In genomic region chrX:129956145-129956544, GRCh38 we compare ENCODE assay signal across 18 cellular contexts. TPM values are rescaled to one million over a fixed set of nuclear protein-coding genes. Genes with fewer than 3 reads are reported as not detected.
A peak's percentile ranks its signal among the peaks of the same experiment; 100 is the strongest.
DNase-seq lines count a peak whose midpoint lies in the region; ATAC-seq, FAIRE-seq and TF ChIP-seq lines count a peak whose summit lies in the region.
"Had no signal": no experiment of that assay in that cellular context is flagged by ENCODE, and none has a peak within 500 bp of the region (broad histone marks: within the 10 kb centered on the region; RNA-seq: fewer than 3 reads in every experiment).

No MANE protein-coding gene starts in this region.

- no peaks in the 10 kb centered on the region for H4K20me1 ChIP-seq in hepatocyte (ENCODE audit: insufficient read depth, poor library complexity, severe bottlenecking)

- peak overlapping the region; percentile 71 for H3K4me2 ChIP-seq in hepatocyte

- peaks cover 12 to 14% of the 10 kb centered on the region in 2 donors for H3K4me1 Mint-ChIP-seq in natural killer cell treated with Interleukin-12 subunit alpha and Interleukin-12 subunit beta and Interleukin-15 and Interleukin-18, amount 100 ng/mL, for 72 hours (ENCODE audit: low read depth in 2 of 2)
- peaks cover 16 to 20% of the 10 kb centered on the region in 2 donors for H3K4me1 Mint-ChIP-seq in natural killer cell

- no peak for FAIRE-seq in pancreas (lab: Jason Lieb, UNC)
- FAIRE-seq: TTC549 had no signal

- intact Hi-C loops in natural killer cell (cut with micrococcal nuclease) = no loop called here
- intact Hi-C loops in vagina (cut with DNase I) = no loop called here
- intact Hi-C loops in pancreas (cut with DNase I) = no loop called here

- H3K9me3 Mint-ChIP-seq in natural killer cell treated with Interleukin-12 subunit alpha and Interleukin-12 subunit beta and Interleukin-15 and Interleukin-18, amount 100 ng/mL, for 72 hours = no peaks in the 10 kb centered on the region
- H3K9me3 Mint-ChIP-seq in natural killer cell = peaks cover 2 to 3% of the 10 kb centered on the region in 2 donors

- no peak overlapping the region for H2AFZ ChIP-seq in hepatocyte

- H3K9me2 ChIP-seq in hepatocyte (replicated peaks; ENCODE audit: insufficient read depth) = no peaks in the 10 kb centered on the region

- H3K9ac ChIP-seq in HUES64 (ENCODE audit: low read depth, low read length) = no peak overlapping the region

- peaks cover 15% of the 10 kb centered on the region; the same call in 1 of the 2 replicates for H3K4me1 ChIP-seq in HUES64 (ENCODE audit: insufficient read depth, low read length)
- H3K4me1 ChIP-seq in hepatocyte (ENCODE audit: insufficient read depth) = no peaks in the 10 kb centered on the region
- H3K4me1 ChIP-seq in vagina = peaks cover 11% of the 10 kb centered on the region
- H3K4me1 ChIP-seq in pancreas = no peaks in the 10 kb centered on the region

- H3K9me3 ChIP-seq in HUES64 (ENCODE audit: insufficient read depth, low read depth, low read length) (no peaks in the 10 kb centered on the region), hepatocyte (ENCODE audit: low read depth) (no peaks in the 10 kb centered on the region), vagina (no peaks in the 10 kb centered on the region), pancreas (no peaks in the 10 kb centered on the region)
- H3K9me3 ChIP-seq: MG63 had no signal

- no peak for DNase-seq in natural killer cell treated with Interleukin-12 subunit alpha and Interleukin-12 subunit beta and Interleukin-15 and Interleukin-18, amount 100 ng/mL, for 72 hours (ENCODE audit: low spot score)
- DNase-seq in natural killer cell = no peak
- no peak for DNase-seq in hepatocyte (ENCODE audit: low spot score)
- no peak for DNase-seq in vagina (ENCODE audit: extremely low spot score in 2 of 2)
- DNase-seq in foreskin melanocyte = no peak
- DNase-seq in hippocampal formation (lab: John Stamatoyannopoulos, UW) = no peak
- no peak for DNase-seq in pancreas
- DNase-seq: activated naive CD4-positive, alpha-beta T cell treated with anti-CD3 and anti-CD28 coated beads, Interleukin-2, amount 50 U/mL, for 16 hours; AML-193; effector CD4-positive, alpha-beta T cell; left ventricle myocardium superior; MG63; NCI-H187 treated with DMSO at 0.1 percent for 48 hours; NCI-H524; OCI-M1; retina had no signal

- TF ChIP-seq POLR2A in vagina (IDR thresholded peaks at IDR 0.05) = no peak

- H3K27ac ChIP-seq in HUES64 (ENCODE audit: low read depth, low read length) (no peak overlapping the region), hepatocyte (no peak overlapping the region), vagina (peak overlapping the region; percentile 62), pancreas (no peak overlapping the region)

- no peak for TF ChIP-seq CTCF in natural killer cell (IDR thresholded peaks at IDR 0.05)
- no peak for TF ChIP-seq CTCF in hepatocyte (IDR thresholded peaks at IDR 0.05; ENCODE audit: poor library complexity)
- TF ChIP-seq CTCF in vagina (IDR thresholded peaks at IDR 0.05) = no peak
- no peak for TF ChIP-seq CTCF in pancreas (IDR thresholded peaks at IDR 0.05)

- H3K36me3 Mint-ChIP-seq in natural killer cell treated with Interleukin-12 subunit alpha and Interleukin-12 subunit beta and Interleukin-15 and Interleukin-18, amount 100 ng/mL, for 72 hours = no peaks in the 10 kb centered on the region
- H3K36me3 Mint-ChIP-seq in natural killer cell = no peaks in the 10 kb centered on the region

- H3K27ac Mint-ChIP-seq in natural killer cell treated with Interleukin-12 subunit alpha and Interleukin-12 subunit beta and Interleukin-15 and Interleukin-18, amount 100 ng/mL, for 72 hours = no peak overlapping the region
- no peak overlapping the region for H3K27ac Mint-ChIP-seq in natural killer cell

- H3K36me3 ChIP-seq in HUES64 (ENCODE audit: insufficient read depth, low read length) (no peaks in the 10 kb centered on the region), hepatocyte (replicated peaks; ENCODE audit: insufficient read depth, low read depth) (no peaks in the 10 kb centered on the region), vagina (no peaks in the 10 kb centered on the region), pancreas (no peaks in the 10 kb centered on the region)
- H3K36me3 ChIP-seq: MG63 had no signal

- no peak for ATAC-seq in natural killer cell treated with Interleukin-12 subunit alpha and Interleukin-12 subunit beta and Interleukin-15 and Interleukin-18, amount 100 ng/mL, for 72 hours
- ATAC-seq in natural killer cell (no peak), pancreas (no peak)
- ATAC-seq: left ventricle myocardium superior had no signal

- H3K27me3 ChIP-seq in HUES64 (ENCODE audit: insufficient read depth, low read length) (peaks cover 92% of the 10 kb centered on the region), hepatocyte (no peaks in the 10 kb centered on the region), vagina (no peaks in the 10 kb centered on the region), pancreas (no peaks in the 10 kb centered on the region)
- H3K27me3 ChIP-seq: MG63 had no signal

- peaks cover 0 to 8% of the 10 kb centered on the region in 2 donors for H3K27me3 Mint-ChIP-seq in natural killer cell treated with Interleukin-12 subunit alpha and Interleukin-12 subunit beta and Interleukin-15 and Interleukin-18, amount 100 ng/mL, for 72 hours
- H3K27me3 Mint-ChIP-seq in natural killer cell (ENCODE audit: low read depth in 2 of 2) = peaks cover 0 to 3% of the 10 kb centered on the region in 2 donors

- no peaks in the 10 kb centered on the region for H3K79me2 ChIP-seq in hepatocyte

- 56% methylated on average over 7 of the region's 10 CpGs for WGBS in HUES64
- WGBS in hepatocyte (ENCODE audit: low lambda C conversion rate, missing lambda C conversion rate) = 76% methylated on average over 10 of the region's 10 CpGs
- WGBS in pancreas, 2 donors = 79 to 92% methylated on average over 10 of the region's 10 CpGs

- H3K4me3 Mint-ChIP-seq in natural killer cell treated with Interleukin-12 subunit alpha and Interleukin-12 subunit beta and Interleukin-15 and Interleukin-18, amount 100 ng/mL, for 72 hours = peak overlapping the region; percentile 40
- H3K4me3 Mint-ChIP-seq in natural killer cell = no peak overlapping the region

- H3K4me3 ChIP-seq in HUES64 (ENCODE audit: low read length) (peak overlapping the region; percentile 69), hepatocyte (no peak overlapping the region), vagina (peak overlapping the region in 1 of 2 donors; percentile 43), pancreas (no peak overlapping the region)
- H3K4me3 ChIP-seq: MG63 had no signal

RNA-seq across cellular contexts. Expression of gene BCORL1, which starts 26.3 kb away (rescaled TPM):
- total RNA-seq in natural killer cell treated with Interleukin-12 subunit alpha and Interleukin-12 subunit beta and Interleukin-15 and Interleukin-18, amount 100 ng/mL, for 72 hours = 10 to 100 TPM in 1 of 2 donors, 1 to 10 TPM in 1; 9.9 to 18.8 TPM
- total RNA-seq in natural killer cell = 10 to 100 TPM in 1 of 3 donors, 1 to 10 TPM in 2; 6.5 to 10.5 (median 9.9) TPM
- 4.1 TPM for polyA plus RNA-seq in HUES64 (2013, experiment 1 of 2)
- 7.0 TPM for polyA plus RNA-seq in HUES64 (2013, experiment 2 of 2)
- total RNA-seq in hepatocyte = 3.0 and 3.4 TPM in 2 replicates
- polyA plus RNA-seq in hepatocyte = 8.0 and 9.2 TPM in 2 replicates
- 6.1 TPM for total RNA-seq in vagina
- total RNA-seq in pancreas = 10 to 100 TPM in 1 of 6 donors, 1 to 10 TPM in 5; 3.5 to 11.1 (median 6.0) TPM
- 1 to 10 TPM; 1.7 to 3.7 TPM for polyA plus RNA-seq in pancreas

RNA-seq across cellular contexts. Expression of gene UTP14A, which starts 50.2 kb away (rescaled TPM):
- total RNA-seq in natural killer cell treated with Interleukin-12 subunit alpha and Interleukin-12 subunit beta and Interleukin-15 and Interleukin-18, amount 100 ng/mL, for 72 hours = 10 to 100 TPM; 31.5 to 54.8 TPM
- total RNA-seq in natural killer cell = 10 to 100 TPM in 2 of 3 donors, 1 to 10 TPM in 1; 9.5 to 11.6 (median 11.0) TPM
- polyA plus RNA-seq in HUES64 (2013, experiment 1 of 2) = 24.5 TPM
- polyA plus RNA-seq in HUES64 (2013, experiment 2 of 2) = 18.1 TPM
- total RNA-seq in hepatocyte = 11.4 and 13.1 TPM in 2 replicates
- 8.7 and 10.5 TPM in 2 replicates for polyA plus RNA-seq in hepatocyte
- total RNA-seq in vagina = 9.8 TPM
- total RNA-seq in pancreas = 10 to 100 TPM in 5 of 6 donors, 1 to 10 TPM in 1; 9.4 to 18.3 (median 12.1) TPM
- 1 to 10 TPM; 9.0 to 9.8 TPM for polyA plus RNA-seq in pancreas
